In genomic region chr17:21247859-21248258, GRCh38 we compare ENCODE assay signal across 23 cellular contexts.
"Had no signal": no experiment of that assay in that cellular context is flagged by ENCODE, and none has a peak within 500 bp of the region (broad histone marks: within the 10 kb centered on the region; RNA-seq: fewer than 3 reads in every experiment).

No MANE protein-coding gene starts in this region.

- H3K27me3 Mint-ChIP-seq: activated CD4-positive, alpha-beta T cell treated with anti-CD3 and anti-CD28 coated beads for 36 hours; activated naive CD8-positive, alpha-beta T cell had no signal

- H3K4me3 Mint-ChIP-seq: activated CD4-positive, alpha-beta T cell treated with anti-CD3 and anti-CD28 coated beads for 36 hours; activated CD8-positive, alpha-beta memory T cell treated with anti-CD3 and anti-CD28 coated beads, Interleukin-2, amount 10 ng/mL, durations not matched to agents 7 days and 5 days; activated CD8-positive, alpha-beta T cell treated with anti-CD3 and anti-CD28 coated beads, Interleukin-2, amount 10 ng/mL, durations not matched to agents 7 days and 5 days; activated naive CD8-positive, alpha-beta T cell; endodermal cell; natural killer cell had no signal

- H3K4me1 ChIP-seq: foreskin keratinocyte had no signal

- H3K9me3 ChIP-seq: esophagus muscularis mucosa, spleen, thoracic aorta, vagina had no signal

- H3K36me3 Mint-ChIP-seq: activated CD8-positive, alpha-beta memory T cell treated with anti-CD3 and anti-CD28 coated beads, Interleukin-2, amount 10 ng/mL, durations not matched to agents 7 days and 5 days; activated naive CD8-positive, alpha-beta T cell; natural killer cell had no signal

- DNase-seq: activated CD4-positive, alpha-beta T cell treated with anti-CD3 and anti-CD28 coated beads for 36 hours; activated CD4-positive, CD25-positive, alpha-beta regulatory T cell; activated CD8-positive, alpha-beta memory T cell treated with anti-CD3 and anti-CD28 coated beads, Interleukin-2, amount 10 ng/mL, durations not matched to agents 7 days and 5 days; activated CD8-positive, alpha-beta T cell treated with anti-CD3 and anti-CD28 coated beads, Interleukin-2, amount 10 ng/mL, durations not matched to agents 7 days and 5 days; activated T-cell treated with anti-CD3 and anti-CD28 coated beads, Interleukin-2, amount 50 U/mL, for 48 hours; anterior cingulate cortex; cortex of kidney; endodermal cell; foreskin keratinocyte; kidney glomerular epithelial cell; mesendoderm; natural killer cell; spleen; stimulated activated naive CD8-positive, alpha-beta T cell treated with anti-CD3 and anti-CD28 coated beads, Interleukin-15, Interleukin-2, amounts not matched to agents 100 U/mL and 50 U/mL, for 24 hours; T-helper 1 cell; trophoblast cell had no signal

- H3K27ac Mint-ChIP-seq: activated CD4-positive, alpha-beta T cell treated with anti-CD3 and anti-CD28 coated beads for 36 hours; activated CD8-positive, alpha-beta memory T cell treated with anti-CD3 and anti-CD28 coated beads, Interleukin-2, amount 10 ng/mL, durations not matched to agents 7 days and 5 days; activated CD8-positive, alpha-beta T cell treated with anti-CD3 and anti-CD28 coated beads, Interleukin-2, amount 10 ng/mL, durations not matched to agents 7 days and 5 days; activated naive CD8-positive, alpha-beta T cell; activated T-helper 2 cell treated with anti-CD3 and anti-CD28 coated beads, Interferon-gamma antibody, Interleukin-2, Interleukin-4, amounts not matched to agents 10 μg/mL and 5 μg/mL and 100 μg/mL, durations not matched to agents 14 hours and 24 hours and 36 hours had no signal

- ATAC-seq: activated CD4-positive, alpha-beta T cell treated with anti-CD3 and anti-CD28 coated beads for 36 hours; activated CD8-positive, alpha-beta memory T cell treated with anti-CD3 and anti-CD28 coated beads, Interleukin-2, amount 10 ng/mL, durations not matched to agents 7 days and 5 days; activated CD8-positive, alpha-beta T cell treated with anti-CD3 and anti-CD28 coated beads, Interleukin-2, amount 10 ng/mL, durations not matched to agents 7 days and 5 days; foreskin keratinocyte; left lobe of liver; natural killer cell; stimulated activated naive CD8-positive, alpha-beta T cell treated with anti-CD3 and anti-CD28 coated beads, Interleukin-15, Interleukin-2, amounts not matched to agents 100 U/mL and 50 U/mL, for 24 hours had no signal

- H3K27ac ChIP-seq: esophagus muscularis mucosa, foreskin keratinocyte, spleen, thoracic aorta, vagina had no signal

- H3K4me3 ChIP-seq: esophagus muscularis mucosa, lung, spleen, thoracic aorta, vagina had no signal

- H3K27me3 ChIP-seq: esophagus muscularis mucosa, foreskin keratinocyte, spleen, vagina had no signal

- H3K36me3 ChIP-seq: thoracic aorta, vagina had no signal
